In the genomic region with DNA sequence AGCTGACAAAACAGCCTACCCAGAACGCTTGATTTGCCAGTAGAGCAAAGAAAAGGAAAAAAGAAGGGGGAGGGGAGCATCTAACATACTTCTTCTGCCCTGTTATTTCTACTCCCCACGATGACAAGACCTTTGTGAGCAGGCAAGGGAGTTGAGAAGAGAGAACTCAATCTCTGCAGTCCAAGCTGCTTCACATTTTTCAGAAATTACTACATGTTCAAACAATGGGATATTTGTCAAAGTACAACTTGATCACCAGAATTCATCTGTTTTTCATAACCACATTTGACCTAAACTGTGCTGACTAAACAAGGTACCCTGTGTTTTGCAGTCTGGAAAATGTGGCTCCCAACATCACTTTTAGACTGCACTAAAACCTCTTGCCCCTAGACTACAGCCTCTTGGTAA, we compare ENCODE assay signal across 14 cellular contexts.
DNase-seq lines count a peak whose midpoint lies in the region; ATAC-seq, FAIRE-seq and TF ChIP-seq lines count a peak whose summit lies in the region.
"Had no signal": no experiment of that assay in that cellular context is flagged by ENCODE, and none has a peak within 500 bp of the region (broad histone marks: within the 10 kb centered on the region; RNA-seq: fewer than 3 reads in every experiment).

No MANE protein-coding gene starts in this region.

- H4K8ac ChIP-seq in H1 (ENCODE audit: extremely low read depth, insufficient read depth, low read length): no peak overlapping the region

- H3K23me2 ChIP-seq in H1 (ENCODE audit: low read depth, low read length): no peaks in the 10 kb centered on the region

- H3K4me2 ChIP-seq in H1 (ENCODE audit: insufficient read depth in 1 of 2, low read depth in 2 of 2, low read length in 2 of 2): peak overlapping the region; percentile 22 to 28; a peak in 2 of 4 replicates

- no peak overlapping the region for H4K91ac ChIP-seq in H1 (replicated peaks; ENCODE audit: insufficient read length, low read length)

- no peak overlapping the region for H4K5ac ChIP-seq in H1 (ENCODE audit: insufficient read length, low read depth, low read length)

- ATAC-seq in GM19463 (IDR thresholded peaks at IDR 0.05; ENCODE audit: unreplicated experiment): no peak
- ATAC-seq: activated naive CD8-positive, alpha-beta T cell treated with anti-CD3 and anti-CD28 coated beads, Interleukin-2, amount 50 U/mL, for 24 hours; psoas muscle had no signal

- peak; percentile 69 for DNase-seq in COLO829 (ENCODE audit: low spot score)
- DNase-seq in LHCN-M2 (ENCODE audit: low read depth): peak; percentile 72
- DNase-seq in H1 (ENCODE audit: low read depth in 1 of 2, low spot score in 2 of 2): no peak
- peak; percentile 79 for DNase-seq in non-pigmented ciliary epithelial cell (ENCODE audit: low read depth)
- no peak for DNase-seq in occipital lobe (lab: John Stamatoyannopoulos, UW)
- DNase-seq in stomach: no peak
- no peak for DNase-seq in NCI-H1048 (lab: John Stamatoyannopoulos, UW)
- DNase-seq: activated naive CD8-positive, alpha-beta T cell treated with anti-CD3 and anti-CD28 coated beads, Interleukin-2, amount 50 U/mL, for 24 hours; midbrain; NCI-H1105; psoas muscle; SHP77 had no signal

- H3K9ac ChIP-seq in H1 (replicated peaks in 1 of 4; ENCODE audit: extremely low read depth in 1 of 4, low read depth in 3 of 4, low read length in 3 of 4): no peak overlapping the region

- WGBS in H1 (ENCODE audit: extremely low coverage in 1 of 2, insufficient coverage in 1 of 2, insufficient read length in 1 of 2, insufficient replicate concordance in 2 of 2, low coverage in 1 of 2, low lambda C conversion rate in 2 of 2, missing lambda C conversion rate in 1 of 2), 2 experiments: 40% methylated on average over 2 of the region's 2 CpGs; no CpG with 5 or more reads in 1 of the 2 experiments
- WGBS in stomach, 5 donors: 53 to 70% (median 60%) methylated on average over 2 of the region's 2 CpGs

- TF ChIP-seq EP300 in H1 (IDR thresholded peaks at IDR 0.05; ENCODE audit: borderline replicate concordance in 1 of 2, low read depth in 2 of 2, low read length in 2 of 2) (no peak), stomach (IDR thresholded peaks at IDR 0.05) (no peak)

- H3K14ac ChIP-seq in H1 (ENCODE audit: insufficient read length): peak overlapping the region; percentile 11

- H2BK120ac ChIP-seq in H1 (replicated peaks; ENCODE audit: low read depth, low read length): no peak overlapping the region

- H3K9me3 ChIP-seq in H1 (ENCODE audit: insufficient read depth in 2 of 2, low read depth in 1 of 2, low read length in 1 of 2) (no peaks in the 10 kb centered on the region), stomach (no peaks in the 10 kb centered on the region)
- H3K9me3 ChIP-seq: psoas muscle had no signal

- H3K4ac ChIP-seq in H1 (replicated peaks; ENCODE audit: insufficient read length, low read depth, low read length): no peak overlapping the region

- no peaks in the 10 kb centered on the region for H3K79me1 ChIP-seq in H1 (ENCODE audit: low read depth, low read length)

- H3K27me3 ChIP-seq in H1 (replicated peaks in 1 of 4; ENCODE audit: control insufficient read depth in 3 of 4, extremely low read depth in 1 of 4, insufficient read depth in 3 of 4, low read length in 3 of 4) (no peaks in the 10 kb centered on the region), stomach (no peaks in the 10 kb centered on the region)

- H3K56ac ChIP-seq in H1 (replicated peaks; ENCODE audit: insufficient read length, low read depth, low read length): no peak overlapping the region

- H3K18ac ChIP-seq in H1 (ENCODE audit: extremely low read depth, low read length): no peak overlapping the region

- no peak overlapping the region for H2BK5ac ChIP-seq in H1 (ENCODE audit: low read depth, low read length)

- TF ChIP-seq POLR2A in H1 (IDR thresholded peaks at IDR 0.05; ENCODE audit: control extremely low read depth in 1 of 2, low read depth in 2 of 2, low read length in 2 of 2) (no peak), stomach (IDR thresholded peaks at IDR 0.05) (no peak)

- FAIRE-seq in H1 (lab: Jason Lieb, UNC): no peak
- FAIRE-seq: endometrium had no signal

- H2BK12ac ChIP-seq in H1 (ENCODE audit: low read depth, low read length): no peak overlapping the region

- no peaks in the 10 kb centered on the region for H3K36me3 ChIP-seq in H1 (ENCODE audit: control insufficient read depth in 2 of 4, insufficient read depth in 4 of 4, low read length in 3 of 4)
- H3K36me3 ChIP-seq in stomach: no peaks in the 10 kb centered on the region

- peaks cover 0 to 7% (median 5%) of the 10 kb centered on the region in 4 experiments; a peak in 5 of 7 replicates for H3K4me1 ChIP-seq in H1 (replicated peaks in 1 of 4; ENCODE audit: control insufficient read depth in 3 of 4, insufficient read depth in 4 of 4, low read length in 3 of 4)
- no peaks in the 10 kb centered on the region for H3K4me1 ChIP-seq in stomach
- H3K4me1 ChIP-seq: psoas muscle had no signal

- H2AFZ ChIP-seq in H1 (ENCODE audit: low read length): no peak overlapping the region

- TF ChIP-seq CTCF in H1 (IDR thresholded peaks at IDR 0.05; ENCODE audit: control extremely low read depth in 1 of 3, insufficient read depth in 1 of 3, low read depth in 1 of 3, low read length in 3 of 3) (no peak), stomach (IDR thresholded peaks at IDR 0.05) (no peak)

- H3K27ac ChIP-seq in H1 (ENCODE audit: low read depth, low read length) (no peak overlapping the region), stomach (no peak overlapping the region)
- H3K27ac ChIP-seq: psoas muscle had no signal

- H4K20me1 ChIP-seq in H1 (replicated peaks in 1 of 2; ENCODE audit: control insufficient read depth in 1 of 2, insufficient read depth in 2 of 2, low read length in 2 of 2): no peaks in the 10 kb centered on the region

- POLR2A ChIA-PET in H1 (lab: Charles Lee; ENCODE audit: partially characterized antibody): no interaction called here

- H2AK5ac ChIP-seq in H1 (ENCODE audit: low read depth, low read length): no peak overlapping the region

- H2BK15ac ChIP-seq in H1 (ENCODE audit: low read length): no peak overlapping the region

- CTCF ChIA-PET in H1 (lab: Charles Lee; ENCODE audit: partially characterized antibody): interaction anchor here (0.9 kb wide), 1 partner anchor 15 kb away, joined by 4 read pairs; no protein-coding TSS in a partner anchor

- H3K4me3 ChIP-seq in H1 (ENCODE audit: extremely low read depth in 1 of 4, insufficient read depth in 2 of 4, low read depth in 3 of 4, low read length in 4 of 4): no peak overlapping the region; a peak in 1 of 8 replicates
- H3K4me3 ChIP-seq in stomach: no peak overlapping the region
- H3K4me3 ChIP-seq: psoas muscle had no signal

- H2BK20ac ChIP-seq in H1 (ENCODE audit: low read length): no peak overlapping the region

- intact Hi-C loops in stomach (cut with DNase I; ENCODE audit: low total_unique reads): no loop called here

- H3K79me2 ChIP-seq in H1 (ENCODE audit: control insufficient read depth in 1 of 2, insufficient read depth in 2 of 2, low read length in 2 of 2): no peaks in the 10 kb centered on the region

- TF ChIP-seq RAD21 in H1 (IDR thresholded peaks at IDR 0.05 in 1 of 2, conservative IDR thresholded peaks at IDR 0.05 in 1 of 2; ENCODE audit: low read depth in 2 of 2, low read length in 2 of 2): no peak

- H3K23ac ChIP-seq in H1 (ENCODE audit: insufficient read length): no peak overlapping the region

TF ChIP-seq in H1, 55 proteins besides CTCF, POLR2A, EP300 and RAD21:
- TF ChIP-seq SIN3A (conservative IDR thresholded peaks at IDR 0.05 in 1 of 2, IDR thresholded peaks at IDR 0.05 in 1 of 2; ENCODE audit: low read depth in 1 of 2, low read length in 2 of 2): no peak

Comparison
In these comparisons a context has a peak if more than half of its experiments do, and no peak if none do; other contexts are left out.
1. DNase-seq: peak in COLO829 (single experiment), LHCN-M2 (single experiment) and non-pigmented ciliary epithelial cell (single experiment); none in H1 (0 of 2), occipital lobe (single experiment), stomach (single experiment) and NCI-H1048 (single experiment).